31 cellular contexts compared by ENCODE assay signal in the genomic region with DNA sequence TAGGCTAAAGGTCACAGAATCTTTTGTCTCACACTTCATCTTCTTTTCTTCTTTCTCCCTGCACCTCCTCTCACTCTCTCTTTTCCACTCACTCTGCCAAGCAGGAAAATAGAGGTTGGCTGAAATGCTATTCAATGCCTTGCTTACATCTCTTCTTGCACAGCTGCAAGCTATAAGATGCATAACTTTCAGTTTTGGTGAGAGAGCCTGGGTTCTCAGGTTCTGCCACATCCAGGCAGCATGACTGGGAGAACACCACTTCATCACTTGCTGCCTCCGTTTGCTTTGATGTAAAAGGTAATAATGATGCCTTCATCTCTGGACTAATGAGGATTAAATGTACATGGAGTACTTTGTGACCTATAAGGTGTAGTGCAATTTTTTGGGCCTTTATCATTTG.
"Had no signal": no experiment of that assay in that cellular context is flagged by ENCODE, and none has a peak within 500 bp of the region (broad histone marks: within the 10 kb centered on the region; RNA-seq: fewer than 3 reads in every experiment).

No MANE protein-coding gene starts in this region.

- H3K9me3 Mint-ChIP-seq: natural killer cell; nephron; stimulated activated naive CD8-positive, alpha-beta T cell treated with anti-CD3 and anti-CD28 coated beads, Interleukin-15, amount 100 ng/mL, for 72 hours; type B pancreatic cell had no signal

- ATAC-seq: naive thymus-derived CD4-positive, alpha-beta T cell; natural killer cell; psoas muscle; right cardiac atrium; sciatic nerve; stimulated activated memory B cell treated with anti-CD40 and anti-IgM and Interleukin-4, amounts not matched to agents 10 μg/mL and 1 μg/mL and 100 μg/mL, for 72 hours; stimulated activated naive CD8-positive, alpha-beta T cell treated with anti-CD3 and anti-CD28 coated beads, Interleukin-15, amount 100 ng/mL, for 72 hours; stimulated activated naive CD8-positive, alpha-beta T cell treated with anti-CD3 and anti-CD28 coated beads, Interleukin-15, Interleukin-2, amounts not matched to agents 100 U/mL and 50 U/mL, for 24 hours; upper lobe of right lung had no signal

- H3K79me2 ChIP-seq: parathyroid adenoma had no signal

- H3K4me3 ChIP-seq: ovary, psoas muscle, skin epidermis, smooth muscle cell, spleen, suprapubic skin, testis, tibial artery, transverse colon, upper lobe of right lung, uterus had no signal

- DNase-seq: naive thymus-derived CD4-positive, alpha-beta T cell; natural killer cell; nucleus accumbens; ovary; posterior cingulate gyrus; psoas muscle; right cardiac atrium; spleen; stimulated activated CD4-positive, alpha-beta T cell treated with anti-CD3 and anti-CD28 coated beads, Interleukin-12 subunit alpha, Interleukin-12 subunit beta, amount 100 ng/mL, for 4 hours; stimulated activated CD4-positive, alpha-beta T cell treated with anti-CD3 and anti-CD28 coated beads, Interleukin-1b, Interleukin-23, amount 100 ng/mL, for 48 hours; stimulated activated CD4-positive, alpha-beta T cell treated with anti-CD3 and anti-CD28 coated beads, Interleukin-4, amount 100 ng/mL, for 1 hour; stimulated activated CD4-positive, alpha-beta T cell treated with anti-CD3 and anti-CD28 coated beads, Interleukin-4, amount 100 ng/mL, for 4 hours; stimulated activated CD8-positive, alpha-beta memory T cell treated with anti-CD3 and anti-CD28 coated beads, Interleukin-4, amount 100 ng/mL, for 48 hours; stimulated activated naive CD4-positive, alpha-beta T cell; stimulated activated naive CD8-positive, alpha-beta T cell treated with anti-CD3 and anti-CD28 coated beads, Interleukin-15, amount 100 ng/mL, for 72 hours; stimulated activated naive CD8-positive, alpha-beta T cell treated with anti-CD3 and anti-CD28 coated beads, Interleukin-15, Interleukin-2, amounts not matched to agents 100 U/mL and 50 U/mL, for 24 hours; testis; tibial artery; transverse colon; upper lobe of right lung; uterus had no signal

- H3K36me3 ChIP-seq: neutrophil, ovary, spleen, suprapubic skin, tibial artery, transverse colon, upper lobe of right lung, uterus had no signal

- H3K4me2 ChIP-seq: smooth muscle cell had no signal

- H3K4me3 Mint-ChIP-seq: naive thymus-derived CD4-positive, alpha-beta T cell; natural killer cell; nephron; stimulated activated memory B cell treated with anti-CD40 and anti-IgM and Interleukin-4, amounts not matched to agents 10 μg/mL and 1 μg/mL and 100 μg/mL, for 72 hours; stimulated activated naive CD8-positive, alpha-beta T cell treated with anti-CD3 and anti-CD28 coated beads, Interleukin-15, amount 100 ng/mL, for 72 hours; type B pancreatic cell had no signal

- H3K9ac ChIP-seq: parathyroid adenoma had no signal

- H3K4me1 Mint-ChIP-seq: naive thymus-derived CD4-positive, alpha-beta T cell; natural killer cell; stimulated activated memory B cell treated with anti-CD40 and anti-IgM and Interleukin-4, amounts not matched to agents 10 μg/mL and 1 μg/mL and 100 μg/mL, for 72 hours; stimulated activated naive CD8-positive, alpha-beta T cell treated with anti-CD3 and anti-CD28 coated beads, Interleukin-15, amount 100 ng/mL, for 72 hours had no signal

- H3K27ac Mint-ChIP-seq: natural killer cell; stimulated activated memory B cell treated with anti-CD40 and anti-IgM and Interleukin-4, amounts not matched to agents 10 μg/mL and 1 μg/mL and 100 μg/mL, for 72 hours; stimulated activated naive CD8-positive, alpha-beta T cell treated with anti-CD3 and anti-CD28 coated beads, Interleukin-15, amount 100 ng/mL, for 72 hours; type B pancreatic cell had no signal

- H3K27ac ChIP-seq: neutrophil, ovary, parathyroid adenoma, psoas muscle, skin epidermis, spleen, suprapubic skin, testis, tibial artery, transverse colon, upper lobe of right lung, uterus had no signal

- H3K27me3 ChIP-seq: neutrophil, ovary, suprapubic skin, testis, transverse colon, upper lobe of right lung had no signal

- H3K27me3 Mint-ChIP-seq: progenitor cell of endocrine pancreas had no signal

- H3K36me3 Mint-ChIP-seq: natural killer cell; stimulated activated memory B cell treated with anti-CD40 and anti-IgM and Interleukin-4, amounts not matched to agents 10 μg/mL and 1 μg/mL and 100 μg/mL, for 72 hours; type B pancreatic cell had no signal

- H2AFZ ChIP-seq: parathyroid adenoma had no signal

- H3K9me3 ChIP-seq: neutrophil, ovary, psoas muscle, spleen, suprapubic skin, testis, tibial artery, transverse colon, upper lobe of right lung, uterus had no signal

- H3K4me1 ChIP-seq: parathyroid adenoma, spleen, testis, transverse colon, upper lobe of right lung, uterus had no signal
